ENCODE assay signal across 13 cellular contexts in genomic region chr2:25473758-25474335, GRCh38.
A peak's percentile ranks its signal among the peaks of the same experiment; 100 is the strongest.
DNase-seq lines count a peak whose midpoint lies in the region; ATAC-seq and TF ChIP-seq lines count a peak whose summit lies in the region.
"Had no signal": no experiment of that assay in that cellular context is flagged by ENCODE, and none has a peak within 500 bp of the region (broad histone marks: within the 10 kb centered on the region; RNA-seq: fewer than 3 reads in every experiment).

No MANE protein-coding gene starts in this region.

- ATAC-seq in upper lobe of right lung, result no peak

- no peak overlapping the region for H3K18ac ChIP-seq in trophoblast cell (ENCODE audit: low read length)

- no peak overlapping the region for H3K4me2 ChIP-seq in trophoblast cell (ENCODE audit: low read length)

- no peak for TF ChIP-seq CTCF in retinal pigment epithelial cell (conservative IDR thresholded peaks at IDR 0.05; ENCODE audit: low read depth, low read length)
- no peak for TF ChIP-seq CTCF in upper lobe of right lung (IDR thresholded peaks at IDR 0.05)

- H3K27me3 ChIP-seq in upper lobe of right lung, result no peaks in the 10 kb centered on the region
- no peaks in the 10 kb centered on the region for H3K27me3 ChIP-seq in trophoblast cell (ENCODE audit: insufficient read depth, low read length)
- H3K27me3 ChIP-seq: MG63, suprapubic skin had no signal

- DNase-seq in NCI-H146 (lab: John Stamatoyannopoulos, UW) (peak; percentile 15), NCI-H146 treated with DMSO at 0.1 percent for 48 hours (lab: John Stamatoyannopoulos, UW; ENCODE audit: unreplicated experiment) (no peak), NCI-H446 (lab: John Stamatoyannopoulos, UW) (peak; percentile 47 to 88), dermis blood vessel endothelial cell (peak; percentile 73), retinal pigment epithelial cell (ENCODE audit: low read depth) (peak; percentile 96), upper lobe of right lung (no peak), MV-4-11 (lab: John Stamatoyannopoulos, UW) (no peak), trophoblast cell (no peak)
- DNase-seq: MG63; stimulated activated CD4-positive, alpha-beta T cell treated with anti-CD3 and anti-CD28 coated beads, Interleukin-12 subunit alpha, Interleukin-12 subunit beta, amount 100 ng/mL, for 4 hours; T-helper 2 cell had no signal

- intact Hi-C loops in upper lobe of right lung (cut with DNase I), result no loop called here

- no peak overlapping the region for H2AFZ ChIP-seq in trophoblast cell (ENCODE audit: insufficient read depth, low read length, poor library complexity)

- no peak overlapping the region for H4K91ac ChIP-seq in trophoblast cell (ENCODE audit: low read depth, low read length)

- H3K4me3 ChIP-seq in retinal pigment epithelial cell (ENCODE audit: low read length), result peak overlapping the region; percentile 3
- no peak overlapping the region for H3K4me3 ChIP-seq in upper lobe of right lung
- H3K4me3 ChIP-seq in trophoblast cell (ENCODE audit: low read depth, low read length), result no peak overlapping the region
- H3K4me3 ChIP-seq: A549, MG63, suprapubic skin had no signal

- H4K8ac ChIP-seq in trophoblast cell (ENCODE audit: low read depth, low read length), result no peak overlapping the region

- no peak overlapping the region for H4K12ac ChIP-seq in trophoblast cell (ENCODE audit: low read depth, low read length)

- no peak overlapping the region for H3K4ac ChIP-seq in trophoblast cell (ENCODE audit: low read depth, low read length)

- no peaks in the 10 kb centered on the region for H3K79me2 ChIP-seq in trophoblast cell (ENCODE audit: control insufficient read depth, insufficient read depth, low read length, poor library complexity)

- H2BK5ac ChIP-seq in trophoblast cell (ENCODE audit: low read depth, low read length, poor library complexity), result no peak overlapping the region

- no peak overlapping the region for H2AK5ac ChIP-seq in trophoblast cell (ENCODE audit: low read length)

- H3K9me3 ChIP-seq in upper lobe of right lung, result no peaks in the 10 kb centered on the region
- H3K9me3 ChIP-seq in trophoblast cell (ENCODE audit: insufficient read depth, low read depth, low read length), result no peaks in the 10 kb centered on the region

- no peaks in the 10 kb centered on the region for H3K79me1 ChIP-seq in trophoblast cell (ENCODE audit: low read length)

- H3K27ac ChIP-seq in upper lobe of right lung (no peak overlapping the region), trophoblast cell (ENCODE audit: low read depth, low read length) (no peak overlapping the region)
- H3K27ac ChIP-seq: suprapubic skin had no signal

- no peak overlapping the region for H2BK12ac ChIP-seq in trophoblast cell (ENCODE audit: low read length)

- no peak overlapping the region for H3K9ac ChIP-seq in trophoblast cell (ENCODE audit: low read length)

- 100% methylated on average over 1 of the region's 12 CpGs for WGBS in trophoblast cell (ENCODE audit: extremely low coverage, insufficient coverage, insufficient read length)

- H3K14ac ChIP-seq in trophoblast cell (ENCODE audit: low read length), result no peak overlapping the region

- H3K4me1 ChIP-seq in upper lobe of right lung, result no peaks in the 10 kb centered on the region
- peaks cover 2 to 3% of the 10 kb centered on the region in 2 experiments for H3K4me1 ChIP-seq in trophoblast cell (ENCODE audit: control insufficient read depth in 1 of 2, insufficient read depth in 2 of 2, low read length in 2 of 2)
- H3K4me1 ChIP-seq: suprapubic skin had no signal

- H3K36me3 ChIP-seq in upper lobe of right lung (no peaks in the 10 kb centered on the region), trophoblast cell (ENCODE audit: control insufficient read depth in 1 of 2, insufficient read depth in 2 of 2, low read length in 2 of 2) (no peaks in the 10 kb centered on the region)
- H3K36me3 ChIP-seq: MG63, suprapubic skin had no signal

- H2BK120ac ChIP-seq in trophoblast cell (ENCODE audit: insufficient read depth, low read length, poor library complexity), result no peak overlapping the region

- no peak overlapping the region for H3K23ac ChIP-seq in trophoblast cell (ENCODE audit: low read length)

Comparison
In these comparisons a context has a peak if more than half of its experiments do, and no peak if none do; other contexts are left out.
1. DNase-seq: peak in NCI-H146 (single experiment), NCI-H446 (2 of 2), dermis blood vessel endothelial cell (single experiment) and retinal pigment epithelial cell (single experiment); none in NCI-H146 treated with DMSO at 0.1 percent for 48 hours (single experiment), upper lobe of right lung (single experiment), MV-4-11 (single experiment) and trophoblast cell (0 of 2).